8 cellular contexts compared by ENCODE assay signal in the genomic region with DNA sequence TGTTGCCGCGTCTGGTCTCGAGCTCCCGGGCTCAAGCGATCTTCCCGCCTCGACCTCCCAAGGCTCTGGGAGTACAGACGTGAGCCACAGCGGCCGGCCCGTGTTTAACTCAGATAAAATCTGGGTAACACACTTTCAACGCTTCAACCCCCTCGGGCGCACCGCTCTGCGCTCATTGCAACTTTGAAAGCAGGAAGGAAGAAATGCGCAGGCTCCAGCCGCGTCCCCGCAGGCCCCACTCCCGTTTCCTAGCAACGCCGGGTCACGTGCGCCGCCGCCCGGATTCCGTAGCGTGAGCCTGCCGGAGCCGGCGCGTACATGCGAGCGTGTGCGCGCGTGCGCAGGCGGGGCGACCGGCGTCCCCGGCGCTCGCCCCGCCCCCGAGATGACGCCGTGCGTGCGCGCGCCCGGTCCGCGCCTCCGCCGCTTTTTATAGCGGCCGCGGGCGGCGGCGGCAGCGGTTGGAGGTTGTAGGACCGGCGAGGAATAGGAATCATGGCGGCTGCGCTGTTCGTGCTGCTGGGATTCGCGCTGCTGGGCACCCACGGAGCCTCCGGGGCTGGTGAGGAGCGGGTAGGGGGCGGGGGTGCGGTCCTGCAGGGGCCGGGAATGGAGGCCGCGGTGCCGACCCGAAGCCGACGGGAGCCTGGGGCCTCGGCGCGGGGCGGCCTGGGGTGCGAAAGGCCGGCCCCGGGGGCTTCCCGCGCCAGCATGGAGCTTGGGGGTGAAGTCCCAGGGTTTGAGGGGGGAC. TPM values are rescaled to one million over a fixed set of nuclear protein-coding genes. Genes with fewer than 3 reads are reported as not detected.
DNase-seq lines count a peak whose midpoint lies in the region; TF ChIP-seq lines count a peak whose summit lies in the region.

TSS of gene BSG (plus strand) at position 457 of the 751 bp plus-strand sequence. CDS start at position 496, 39 bp downstream.

- peaks cover 4% of the 10 kb centered on the region for H3K36me3 Mint-ChIP-seq in nephron (ENCODE audit: low read depth)
- peaks cover 10% of the 10 kb centered on the region for H3K36me3 Mint-ChIP-seq in stimulated activated naive CD8-positive, alpha-beta T cell treated with anti-CD3 and anti-CD28 coated beads, Interleukin-15, Interleukin-2, amounts not matched to agents 100 ng/mL and 50 ng/mL, for 24 hours (ENCODE audit: low read depth)

- peaks cover 6% of the 10 kb centered on the region for H3K27me3 Mint-ChIP-seq in nephron (ENCODE audit: low read depth)
- H3K27me3 Mint-ChIP-seq in stimulated activated naive CD8-positive, alpha-beta T cell treated with anti-CD3 and anti-CD28 coated beads, Interleukin-15, Interleukin-2, amounts not matched to agents 100 ng/mL and 50 ng/mL, for 24 hours = no peaks in the 10 kb centered on the region

- H3K36me3 ChIP-seq in H7 (replicated peaks; ENCODE audit: control insufficient read depth, insufficient read depth, low read length) = 0 out of 2 replicates have a peak, but pooled peaks cover 2% of the 10 kb centered on the region

- TF ChIP-seq CTCF in fibroblast of pulmonary artery (IDR thresholded peaks at IDR 0.05; ENCODE audit: low read length, missing control alignments) = no peak
- no peak for TF ChIP-seq CTCF in nephron (IDR thresholded peaks at IDR 0.05; ENCODE audit: unreplicated experiment in 3 of 3)

- H3K4me1 Mint-ChIP-seq in nephron = peaks cover 37% of the 10 kb centered on the region
- peaks cover 45% of the 10 kb centered on the region for H3K4me1 Mint-ChIP-seq in stimulated activated naive CD8-positive, alpha-beta T cell treated with anti-CD3 and anti-CD28 coated beads, Interleukin-15, Interleukin-2, amounts not matched to agents 100 ng/mL and 50 ng/mL, for 24 hours (ENCODE audit: low read depth)

- H3K4me3 ChIP-seq in H7 (ENCODE audit: insufficient read depth, low read depth, low read length) = peak within 1 kb of the TSS; percentile 98
- peak within 1 kb of the TSS; percentile 89 for H3K4me3 ChIP-seq in fibroblast of pulmonary artery (replicated peaks; ENCODE audit: low read depth, low read length)

- no peaks in the 10 kb centered on the region for H3K27me3 ChIP-seq in H7 (ENCODE audit: control insufficient read depth, insufficient read depth, low read length)

- DNase-seq in EH (ENCODE audit: low read depth) (peak; percentile 98), H7 (peak; percentile 100), M059J (ENCODE audit: low read depth) (peak; percentile 98), SHP77 (lab: John Stamatoyannopoulos, UW) (peak; percentile 93 to 97), fibroblast of pulmonary artery (ENCODE audit: low read depth) (peak; percentile 98)
- peak; percentile 97 for DNase-seq in activated effector memory CD4-positive, alpha-beta T cell treated with Interleukin-2 at 50 U/mL for 16 hours

- H3K4me3 Mint-ChIP-seq in nephron = peak within 1 kb of the TSS; percentile 92 to 93 (median 93)
- H3K4me3 Mint-ChIP-seq in stimulated activated naive CD8-positive, alpha-beta T cell treated with anti-CD3 and anti-CD28 coated beads, Interleukin-15, Interleukin-2, amounts not matched to agents 100 ng/mL and 50 ng/mL, for 24 hours = peak within 1 kb of the TSS; percentile 88

- H3K9me3 Mint-ChIP-seq in nephron = peaks cover 4% of the 10 kb centered on the region
- H3K9me3 Mint-ChIP-seq in stimulated activated naive CD8-positive, alpha-beta T cell treated with anti-CD3 and anti-CD28 coated beads, Interleukin-15, Interleukin-2, amounts not matched to agents 100 ng/mL and 50 ng/mL, for 24 hours = no peaks in the 10 kb centered on the region

- peak within 1 kb of the TSS; percentile 88 to 99 (median 95) for H3K27ac Mint-ChIP-seq in nephron
- peak within 1 kb of the TSS; percentile 98 for H3K27ac Mint-ChIP-seq in stimulated activated naive CD8-positive, alpha-beta T cell treated with anti-CD3 and anti-CD28 coated beads, Interleukin-15, Interleukin-2, amounts not matched to agents 100 ng/mL and 50 ng/mL, for 24 hours

RNA-seq across cellular contexts. Expression of gene BSG, which starts in this region (rescaled TPM):
- total RNA-seq in H7 (2014; rRNA removed; shearing (Covaris generic)) = 1,035 and 1,167 TPM in 2 replicates
- total RNA-seq in M059J (2014; rRNA removed; shearing (Covaris generic)) = 961 and 1,106 TPM in 2 replicates

Comparison
In these comparisons a context has a peak if more than half of its experiments do, and no peak if none do; other contexts are left out.
1. Peak in every context shown above with its lines: DNase-seq and H3K4me3 ChIP-seq.